In genomic region chr6:33073431-33073871, GRCh38 we compare ENCODE assay signal across 1 cellular context.
TF ChIP-seq lines count a peak whose summit lies in the region.

HLA-DPA1 (minus strand) TSS chr6:33073649.

TF ChIP-seq in GM12878, 131 proteins besides CTCF, POLR2A, EP300 and RAD21 (continued from another document and continues in another):
- TF ChIP-seq PRDM15 (CRISPR knock-in tag; IDR thresholded peaks at IDR 0.05) (no peak), EED (IDR thresholded peaks at IDR 0.05; ENCODE audit: low read depth) (peak; percentile 64), RUNX3 (IDR thresholded peaks at IDR 0.05; ENCODE audit: low read length) (peak; percentile 57), WRNIP1 (IDR thresholded peaks at IDR 0.05; ENCODE audit: borderline replicate concordance, low read depth, low read length) (peak; percentile 89; the same call in 1 of the 2 replicates), SPI1 (IDR thresholded peaks at IDR 0.05; ENCODE audit: borderline replicate concordance, insufficient read depth, low read depth, low read length) (peak; percentile 84; the same call in 1 of the 2 replicates), NR2C1 (IDR thresholded peaks at IDR 0.05) (no peak), REST (IDR thresholded peaks at IDR 0.05; ENCODE audit: low read depth, low read length) (peak; percentile 58; the same call in 1 of the 2 replicates), RAD51 (IDR thresholded peaks at IDR 0.05) (no peak), IRF4 (IDR thresholded peaks at IDR 0.05; ENCODE audit: low read depth, low read length) (peak; percentile 87), BCLAF1 (IDR thresholded peaks at IDR 0.05) (no peak), STAT3 (IDR thresholded peaks at IDR 0.05; ENCODE audit: low read depth, low read length) (no peak), IKZF1 (conservative IDR thresholded peaks at IDR 0.05) (peak; percentile 79), USF1 (IDR thresholded peaks at IDR 0.05; ENCODE audit: borderline replicate concordance, extremely low read length, insufficient read depth, low read depth, low read length) (no peak), KDM1A (IDR thresholded peaks at IDR 0.05; ENCODE audit: borderline replicate concordance) (no peak), NFYA (IDR thresholded peaks at IDR 0.05; ENCODE audit: borderline replicate concordance, low read depth, low read length) (no peak), DPF2 (IDR thresholded peaks at IDR 0.05) (0 out of 2 replicates have a peak, but pooled peaks have one; percentile 30), SMAD1 (IDR thresholded peaks at IDR 0.05; ENCODE audit: low read depth, partially characterized antibody) (peak; percentile 98), SMAD5 (IDR thresholded peaks at IDR 0.05; ENCODE audit: low read depth) (peak; percentile 99), ASH2L (IDR thresholded peaks at IDR 0.05; ENCODE audit: borderline replicate concordance, low read depth) (no peak), POLR2AphosphoS5 (IDR thresholded peaks at IDR 0.05; ENCODE audit: low read length) (peak; percentile 100), RB1 (IDR thresholded peaks at IDR 0.05; ENCODE audit: borderline replicate concordance) (no peak), JUNB (IDR thresholded peaks at IDR 0.05) (0 out of 2 replicates have a peak, but pooled peaks have one; percentile 16), CHD4 (IDR thresholded peaks at IDR 0.05) (no peak), ATF7 (IDR thresholded peaks at IDR 0.05; ENCODE audit: low read depth) (peak; percentile 44; the same call in 1 of the 2 replicates), PBX3 (IDR thresholded peaks at IDR 0.05; ENCODE audit: insufficient replicate concordance, low read depth, low read length) (peak; percentile 20), HDAC6 (IDR thresholded peaks at IDR 0.05; ENCODE audit: unreplicated experiment) (no peak), ZNF687 (IDR thresholded peaks at IDR 0.05) (peak; percentile 92), RFX5 (IDR thresholded peaks at IDR 0.05; ENCODE audit: low read depth, low read length) (peak; percentile 100), EZH2 (IDR thresholded peaks at IDR 0.05; ENCODE audit: borderline replicate concordance, control insufficient read depth, low read depth, low read length) (no peak), PAX5 (IDR thresholded peaks at IDR 0.05; ENCODE audit: borderline replicate concordance, low read depth, low read length) (peak; percentile 52; the same call in 1 of the 2 replicates), MEF2A (IDR thresholded peaks at IDR 0.05; ENCODE audit: insufficient read depth, low read depth, low read length) (0 out of 2 replicates have a peak, but pooled peaks have one; percentile 11), IKZF2 (IDR thresholded peaks at IDR 0.05) (peak; percentile 63 to 65; a peak in 3 of 4 replicates), TAF1 (IDR thresholded peaks at IDR 0.05; ENCODE audit: borderline replicate concordance, low read depth, low read length) (peak; percentile 100), NFIC (IDR thresholded peaks at IDR 0.05; ENCODE audit: low read depth, low read length) (no peak; the same call in 1 of the 2 replicates), JUND (IDR thresholded peaks at IDR 0.05; ENCODE audit: low read depth, low read length) (no peak), POLR2AphosphoS2 (IDR thresholded peaks at IDR 0.05; ENCODE audit: low read depth, low read length) (peak; percentile 98), ESRRA (IDR thresholded peaks at IDR 0.05; ENCODE audit: low read length) (no peak), RELA (IDR thresholded peaks at IDR 0.05; ENCODE audit: borderline replicate concordance, partially characterized antibody) (peak; percentile 52), ZBED1 (IDR thresholded peaks at IDR 0.05; ENCODE audit: borderline replicate concordance) (peak; percentile 97; the same call in 1 of the 2 replicates), YBX1 (IDR thresholded peaks at IDR 0.05) (no peak), PML (IDR thresholded peaks at IDR 0.05; ENCODE audit: low read length) (peak; percentile 99), USF2 (IDR thresholded peaks at IDR 0.05; ENCODE audit: borderline replicate concordance, low read depth, low read length) (no peak)
